Comparison of ENCODE assay signal across 1 cellular context in the genomic region with DNA sequence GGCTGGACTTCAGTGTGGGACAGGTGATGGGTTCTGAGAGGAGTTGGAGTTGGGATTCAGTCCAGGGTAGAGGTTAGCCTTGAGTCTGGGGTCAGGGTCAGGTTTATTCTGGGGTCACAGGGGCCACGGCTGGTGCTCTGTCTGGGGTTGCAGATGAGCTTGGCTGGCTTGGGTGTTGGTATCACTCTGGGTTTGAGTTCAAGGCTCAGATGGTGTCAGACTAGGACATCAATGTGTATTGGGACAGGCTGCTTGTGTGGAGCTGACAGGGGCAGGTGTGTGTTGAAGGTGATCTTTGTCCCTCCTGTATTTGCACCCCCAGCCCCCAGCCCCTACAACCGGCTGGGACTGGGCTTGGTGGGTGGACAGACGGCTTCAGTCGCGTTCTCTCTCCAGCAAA.
TF ChIP-seq lines count a peak whose summit lies in the region.

No MANE protein-coding gene starts in this region.

TF ChIP-seq in H1, 55 proteins besides CTCF, POLR2A, EP300 and RAD21:
- TF ChIP-seq, protein P1, sequence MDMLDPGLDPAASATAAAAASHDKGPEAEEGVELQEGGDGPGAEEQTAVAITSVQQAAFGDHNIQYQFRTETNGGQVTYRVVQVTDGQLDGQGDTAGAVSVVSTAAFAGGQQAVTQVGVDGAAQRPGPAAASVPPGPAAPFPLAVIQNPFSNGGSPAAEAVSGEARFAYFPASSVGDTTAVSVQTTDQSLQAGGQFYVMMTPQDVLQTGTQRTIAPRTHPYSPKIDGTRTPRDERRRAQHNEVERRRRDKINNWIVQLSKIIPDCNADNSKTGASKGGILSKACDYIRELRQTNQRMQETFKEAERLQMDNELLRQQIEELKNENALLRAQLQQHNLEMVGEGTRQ (IDR thresholded peaks at IDR 0.05; ENCODE audit: low read length): no peak
TF ChIP-seq in H1: peak in this region for 0.
